Comparison of ENCODE assay signal across 8 cellular contexts in the genomic region with DNA sequence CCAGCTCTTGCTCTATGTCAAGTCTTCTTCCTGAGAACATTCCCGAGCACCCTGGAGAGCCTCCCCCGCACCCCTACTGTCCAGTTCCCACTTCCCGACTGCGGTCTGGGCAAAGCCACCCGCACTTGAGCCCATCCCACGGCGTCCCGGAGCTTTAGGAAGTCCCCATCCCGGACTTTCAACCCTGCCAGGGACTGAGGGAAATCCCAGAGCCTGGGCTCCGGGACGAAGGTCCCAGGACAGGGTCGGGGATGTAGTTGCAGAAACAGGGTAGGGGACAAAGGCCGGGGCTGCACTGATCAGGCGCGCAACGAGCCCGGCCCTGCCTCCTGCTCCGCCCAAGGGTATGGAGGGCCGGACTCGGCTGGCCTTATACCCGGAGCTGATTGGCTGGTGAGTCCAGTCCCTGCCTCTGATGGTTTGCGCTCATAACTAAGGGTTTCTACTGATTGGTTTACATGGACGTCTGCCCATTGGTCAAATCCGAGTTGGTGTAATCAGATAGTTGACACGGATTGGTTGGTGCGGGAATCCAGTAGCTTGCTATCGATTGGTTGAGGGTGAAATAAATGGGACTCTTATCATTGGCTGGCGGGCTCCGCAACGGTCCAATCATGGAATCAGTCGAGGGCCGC. TPM values are rescaled to one million over a fixed set of nuclear protein-coding genes. Genes with fewer than 3 reads are reported as not detected.
DNase-seq lines count a peak whose midpoint lies in the region; ATAC-seq and TF ChIP-seq lines count a peak whose summit lies in the region.

No MANE protein-coding gene starts in this region.

- TF ChIP-seq CTCF in astrocyte of the cerebellum (IDR thresholded peaks at IDR 0.05; ENCODE audit: low read depth, low read length, missing control alignments) (no peak), vagina (IDR thresholded peaks at IDR 0.05) (no peak)

- intact Hi-C loops in vagina (cut with DNase I), result no loop called here

- peak; percentile 75 for ATAC-seq in GM18505 (IDR thresholded peaks at IDR 0.05; ENCODE audit: unreplicated experiment)
- ATAC-seq in HG02970 (IDR thresholded peaks at IDR 0.05; ENCODE audit: low FRiP score, unreplicated experiment), result peak; percentile 86

- no peaks in the 10 kb centered on the region for H3K9me3 ChIP-seq in vagina

- H3K36me3 ChIP-seq in vagina, result peaks cover 0 to 5% of the 10 kb centered on the region in 2 donors

- in situ Hi-C loops in astrocyte of the cerebellum (cut with HindIII; ENCODE audit: low sequenced_read_pairs), result no loop called here

- DNase-seq in NCI-H187 treated with DMSO at 0.1 percent for 48 hours (lab: John Stamatoyannopoulos, UW) (peak; percentile 98), T-helper 9 cell (peak; percentile 78), astrocyte of the cerebellum (ENCODE audit: low read depth) (peak; percentile 100), hepatic stellate cell (ENCODE audit: low spot score) (peak; percentile 99), putamen (ENCODE audit: low spot score) (peak; percentile 100), vagina (ENCODE audit: extremely low spot score in 2 of 2) (peak in 1 of 2 donors; percentile 100)

- H3K4me3 ChIP-seq in astrocyte of the cerebellum (ENCODE audit: low read depth, low read length), result peak overlapping the region; percentile 69
- H3K4me3 ChIP-seq in vagina, result peak overlapping the region; percentile 68 to 78

- no peaks in the 10 kb centered on the region for H3K27me3 ChIP-seq in vagina

- peaks cover 18% of the 10 kb centered on the region for H3K4me1 ChIP-seq in vagina

- peak overlapping the region; percentile 94 for H3K27ac ChIP-seq in vagina

- peak; percentile 89 for TF ChIP-seq POLR2A in GM18505 (IDR thresholded peaks at IDR 0.05; ENCODE audit: borderline replicate concordance, extremely low read depth, insufficient read depth, insufficient read length)
- peak in 1 of 2 donors; percentile 96 for TF ChIP-seq POLR2A in vagina (IDR thresholded peaks at IDR 0.05)

RNA-seq across cellular contexts. Expression of a gene that starts 0.8 kb away (rescaled TPM):
- 10.1 TPM for total RNA-seq in vagina

RNA-seq across cellular contexts. Expression of a gene that starts 3.9 kb away (rescaled TPM):
- total RNA-seq in vagina, result 29.2 TPM

RNA-seq across cellular contexts. Expression of a gene that starts 38.1 kb away (rescaled TPM):
- 1.7 TPM for total RNA-seq in vagina

RNA-seq across cellular contexts. Expression of a gene that starts 40.3 kb away (rescaled TPM):
- not detected for total RNA-seq in vagina

RNA-seq across cellular contexts. Expression of a gene that starts 57.8 kb away (rescaled TPM):
- 65.6 TPM for total RNA-seq in vagina
